ENCODE assay signal across 10 cellular contexts in genomic region chr11:79052539-79052938, GRCh38.
DNase-seq lines count a peak whose midpoint lies in the region; ATAC-seq, FAIRE-seq and TF ChIP-seq lines count a peak whose summit lies in the region.
"Had no signal": no experiment of that assay in that cellular context is flagged by ENCODE, and none has a peak within 500 bp of the region (broad histone marks: within the 10 kb centered on the region; RNA-seq: fewer than 3 reads in every experiment).

No MANE protein-coding gene starts in this region.

- H2BK5ac ChIP-seq in IMR-90 (ENCODE audit: low read depth, low read length, poor library complexity, severe bottlenecking): no peak overlapping the region

- H4K20me1 ChIP-seq in IMR-90 (ENCODE audit: insufficient read depth, low read length): no peaks in the 10 kb centered on the region
- no peaks in the 10 kb centered on the region for H4K20me1 ChIP-seq in K562 (replicated peaks; ENCODE audit: control insufficient read depth, insufficient read depth, low read length)

- H3K14ac ChIP-seq in IMR-90 (replicated peaks; ENCODE audit: low read depth, low read length): no peak overlapping the region

- no peak overlapping the region for H3K56ac ChIP-seq in IMR-90 (ENCODE audit: extremely low read depth, insufficient read depth, low read length)

- H3K27me3 Mint-ChIP-seq in nephron progenitor cell (ENCODE audit: low read depth, poor library complexity): no peaks in the 10 kb centered on the region

- no peaks in the 10 kb centered on the region for H3K27me3 ChIP-seq in IMR-90 (ENCODE audit: control insufficient read depth, insufficient read depth, low read length)
- peaks cover 0 to 3% of the 10 kb centered on the region in 2 experiments; a peak in 1 of 5 replicates for H3K27me3 ChIP-seq in K562 (ENCODE audit: control insufficient read depth in 2 of 2, insufficient read depth in 2 of 2, low read length in 2 of 2)
- H3K27me3 ChIP-seq: body of pancreas had no signal

- H3K9ac ChIP-seq in IMR-90 (ENCODE audit: low read depth, low read length) (no peak overlapping the region), K562 (ENCODE audit: insufficient read depth in 1 of 2, low read depth in 2 of 2, low read length in 2 of 2) (no peak overlapping the region)

- DNase-seq in DMS153 treated with DMSO at 0.1 percent for 48 hours (lab: John Stamatoyannopoulos, UW; ENCODE audit: unreplicated experiment) (peak; percentile 18), IMR-90 (no peak), K562 (ENCODE audit: extremely low read depth in 1 of 4, low spot score in 3 of 4) (peak; percentile 8 to 35 (median 23)), nephron progenitor cell (no peak), NCI-H2081 treated with DMSO at 0.1 percent for 48 hours (lab: John Stamatoyannopoulos, UW) (no peak), NOMO-1 (lab: John Stamatoyannopoulos, UW; ENCODE audit: unreplicated experiment in 2 of 2) (no peak)
- no peak for DNase-seq in activated CD4-positive, alpha-beta T cell treated with anti-CD3 and anti-CD28 coated beads for 4 hours
- DNase-seq: heart left ventricle, KG1 had no signal

- H3K9me1 ChIP-seq in IMR-90 (ENCODE audit: insufficient read depth, low read length): 0 out of 2 replicates have a peak, but pooled peaks cover 6% of the 10 kb centered on the region
- H3K9me1 ChIP-seq in K562 (ENCODE audit: control insufficient read depth, insufficient read depth, low read length): no peaks in the 10 kb centered on the region

- CTCF ChIA-PET in IMR-90 (lab: Yijun Ruan, JAX): interaction anchor here (1.6 kb wide), 1 partner anchor 407 kb away, joined by 8 read pairs; no protein-coding TSS in a partner anchor
- CTCF ChIA-PET in K562 (lab: Yijun Ruan, JAX; ENCODE audit: low intra/inter-chr PET ratio): no interaction called here

- H2BK20ac ChIP-seq in IMR-90 (ENCODE audit: low read depth, low read length): no peak overlapping the region

- H3K4me1 Mint-ChIP-seq in nephron progenitor cell: peaks cover 84% of the 10 kb centered on the region

- no peak overlapping the region for H4K91ac ChIP-seq in IMR-90 (ENCODE audit: insufficient read depth, low read depth, low read length)

- intact Hi-C loops in IMR-90 (cut with micrococcal nuclease): loop anchor here (10.0 kb wide), 1 partner anchor 258 kb away; no protein-coding TSS in a partner anchor
- intact Hi-C loops in K562 (cut with micrococcal nuclease): no loop called here

- H4K5ac ChIP-seq in IMR-90 (ENCODE audit: low read depth, low read length): peak overlapping the region; percentile 74; the same call in 1 of the 2 replicates

- peak overlapping the region; percentile 57; the same call in 1 of the 2 replicates for H2AK5ac ChIP-seq in IMR-90 (ENCODE audit: low read depth, low read length)

- no peak for TF ChIP-seq EP300 in K562 (IDR thresholded peaks at IDR 0.05; ENCODE audit: low read length)

- peak overlapping the region; percentile 94; the same call in 1 of the 2 replicates for H3K18ac ChIP-seq in IMR-90 (ENCODE audit: low read depth, low read length)

- H3K4me1 ChIP-seq in IMR-90 (ENCODE audit: control insufficient read depth, insufficient read depth, low read length) (peaks cover 24% of the 10 kb centered on the region), K562 (replicated peaks in 1 of 2; ENCODE audit: control insufficient read depth in 2 of 2, insufficient read depth in 2 of 2, low read length in 2 of 2) (no peaks in the 10 kb centered on the region)
- H3K4me1 ChIP-seq: body of pancreas had no signal

- BruUV-seq in IMR-90 (replicated peaks; lab: Mats Ljungman, UMichigan) (no TSS peak), K562 (replicated peaks; lab: Mats Ljungman, UMichigan) (no TSS peak)

- no peak overlapping the region; the same call in 1 of the 2 replicates for H3K4ac ChIP-seq in IMR-90 (ENCODE audit: low read depth, low read length)

- TF ChIP-seq RAD21 in IMR-90 (IDR thresholded peaks at IDR 0.05; ENCODE audit: low read length) (0 out of 2 replicates have a peak, but pooled peaks have one; percentile 14), K562 (CRISPR knock-in tag; conservative IDR thresholded peaks at IDR 0.05 in 1 of 2, IDR thresholded peaks at IDR 0.05 in 1 of 2) (0 out of 4 replicates have a peak, but pooled peaks of 1 of the 2 experiments have one; percentile 22)

- dilution Hi-C loops in IMR-90 (cut with HindIII; ENCODE audit: low sequenced_read_pairs, unreplicated experiment): no loop called here

- TF ChIP-seq CTCF in IMR-90 (conservative IDR thresholded peaks at IDR 0.05; ENCODE audit: low read depth, low read length): peak; percentile 17; the same call in 1 of the 2 replicates
- 0 out of 6 replicates have a peak, but pooled peaks of 2 of the 3 experiments have one; percentile 12 to 27 for TF ChIP-seq CTCF in K562 (IDR thresholded peaks at IDR 0.05 in 2 of 3, conservative IDR thresholded peaks at IDR 0.05 in 1 of 3; ENCODE audit: insufficient read depth in 2 of 3, low read depth in 1 of 3, low read length in 3 of 3)
- TF ChIP-seq CTCF in nephron progenitor cell (IDR thresholded peaks at IDR 0.05): peak; percentile 14

- POLR2A ChIA-PET in IMR-90 (lab: Charles Lee; ENCODE audit: unreplicated experiment) (no interaction called here), K562 (lab: Yijun Ruan, JAX) (interaction anchor here (0.7 kb wide), 1 partner anchor 170 kb away, joined by 3 read pairs; no protein-coding TSS in a partner anchor)

- no peak for FAIRE-seq in K562 (lab: Jason Lieb, UNC)

- no peaks in the 10 kb centered on the region for H3K9me3 Mint-ChIP-seq in nephron progenitor cell

- H3K79me2 ChIP-seq in K562 (ENCODE audit: control insufficient read depth, insufficient read depth, low read length): no peaks in the 10 kb centered on the region

- TF ChIP-seq POLR2A in IMR-90 (IDR thresholded peaks at IDR 0.05; ENCODE audit: low read depth, low read length) (no peak), K562 (conservative IDR thresholded peaks at IDR 0.05) (no peak)

- no peak overlapping the region for H3K4me3 ChIP-seq in IMR-90 (ENCODE audit: insufficient read depth, low read depth, low read length)
- no peak overlapping the region for H3K4me3 ChIP-seq in K562
- H3K4me3 ChIP-seq: body of pancreas, heart left ventricle had no signal

- H2BK15ac ChIP-seq in IMR-90 (ENCODE audit: low read depth, low read length): no peak overlapping the region

- no peak overlapping the region for H2AK9ac ChIP-seq in IMR-90 (replicated peaks; ENCODE audit: low read depth, low read length, poor library complexity)

- H3K27ac Mint-ChIP-seq in nephron progenitor cell: peak overlapping the region; percentile 43

- H3K36me3 ChIP-seq in IMR-90 (ENCODE audit: control insufficient read depth, insufficient read depth, low read length): no peaks in the 10 kb centered on the region
- H3K36me3 ChIP-seq in K562 (ENCODE audit: control insufficient read depth, insufficient read depth, low read length): no peaks in the 10 kb centered on the region
- H3K36me3 ChIP-seq: heart left ventricle had no signal

- peak overlapping the region; percentile 76; the same call in 1 of the 2 replicates for H2BK120ac ChIP-seq in IMR-90 (ENCODE audit: low read depth, low read length)

- H3K4me3 Mint-ChIP-seq in nephron progenitor cell: no peak overlapping the region

- no peaks in the 10 kb centered on the region; a peak in 1 of 4 replicates for H3K79me1 ChIP-seq in IMR-90 (ENCODE audit: low read depth in 1 of 2, low read length in 2 of 2)

- no peak overlapping the region; the same call in 1 of the 2 replicates for H3K23ac ChIP-seq in IMR-90 (ENCODE audit: low read depth, low read length)

- peak overlapping the region in 1 of 2 experiments; percentile 48; a peak in 1 of 4 replicates for H4K8ac ChIP-seq in IMR-90 (ENCODE audit: low read depth in 2 of 2, low read length in 2 of 2)

- H3K4me2 ChIP-seq in IMR-90 (ENCODE audit: low read depth, low read length): no peak overlapping the region
- no peak overlapping the region for H3K4me2 ChIP-seq in K562 (ENCODE audit: insufficient read depth, low read length)

- H2AFZ ChIP-seq in IMR-90 (replicated peaks; ENCODE audit: low read length, poor library complexity) (no peak overlapping the region), K562 (ENCODE audit: low read depth, low read length) (no peak overlapping the region)

- H3K36me3 Mint-ChIP-seq in nephron progenitor cell (ENCODE audit: low read depth): peaks cover 12% of the 10 kb centered on the region

- in situ Hi-C loops in IMR-90 (cut with MboI; ENCODE audit: low sequenced_read_pairs) (loop anchor here (10.0 kb wide), 1 partner anchor 248 kb away; no protein-coding TSS in a partner anchor), K562 (cut with MboI) (no loop called here)

- H3K27ac ChIP-seq in IMR-90 (ENCODE audit: insufficient read depth, low read length): peak overlapping the region; percentile 55; the same call in 1 of the 2 replicates
- no peak overlapping the region for H3K27ac ChIP-seq in K562 (ENCODE audit: extremely low read depth, low read depth, low read length)
- H3K27ac ChIP-seq: body of pancreas, heart left ventricle had no signal

- peak; percentile 8; the same call in 1 of the 2 replicates for ATAC-seq in IMR-90 (ENCODE audit: low read depth)
- ATAC-seq in K562: peak; percentile 76
- ATAC-seq: body of pancreas had no signal

- no peaks in the 10 kb centered on the region for H3K9me3 ChIP-seq in IMR-90 (ENCODE audit: control insufficient read depth, insufficient read depth, low read length)
- no peaks in the 10 kb centered on the region for H3K9me3 ChIP-seq in K562 (replicated peaks; ENCODE audit: control insufficient read depth, insufficient read depth, low read depth, low read length)
- H3K9me3 ChIP-seq: body of pancreas, heart left ventricle had no signal

- 80% methylated on average over 1 of the region's 3 CpGs; no CpG with 5 or more reads in 1 of the 2 experiments for WGBS in IMR-90 (ENCODE audit: extremely low coverage in 2 of 2, insufficient read length in 1 of 2), 2 experiments
- 9% methylated on average over 3 of the region's 3 CpGs for WGBS in K562 (ENCODE audit: insufficient coverage, low coverage, missing lambda C conversion rate)

TF ChIP-seq in IMR-90, 13 proteins besides CTCF, POLR2A, EP300 and RAD21 (continues in another document):
- TF ChIP-seq RFX5 (IDR thresholded peaks at IDR 0.05; ENCODE audit: low read depth, low read length) (no peak), MAZ (IDR thresholded peaks at IDR 0.05; ENCODE audit: borderline replicate concordance, low read depth, low read length) (no peak), BHLHE40 (IDR thresholded peaks at IDR 0.05; ENCODE audit: low read depth, low read length) (no peak), MAFK (IDR thresholded peaks at IDR 0.05; ENCODE audit: low read depth, low read length) (no peak), NFE2L2 (IDR thresholded peaks at IDR 0.05; ENCODE audit: low read depth, low read length) (no peak)

TF ChIP-seq in K562, 482 proteins besides CTCF, POLR2A, EP300 and RAD21 (continues in another document):
- TF ChIP-seq ZNF224 (CRISPR knock-in tag; IDR thresholded peaks at IDR 0.05) (no peak), HDAC2 (IDR thresholded peaks at IDR 0.05) (no peak)

Comparison
In these comparisons a context has a peak if more than half of its experiments do, and no peak if none do; other contexts are left out.
1. DNase-seq: peak in DMS153 treated with DMSO at 0.1 percent for 48 hours (single experiment) and K562 (4 of 4); none in IMR-90 (single experiment), nephron progenitor cell (single experiment), NCI-H2081 treated with DMSO at 0.1 percent for 48 hours (single experiment), NOMO-1 (0 of 2) and activated CD4-positive, alpha-beta T cell treated with anti-CD3 and anti-CD28 coated beads for 4 hours (0 of 2).
2. Peak in every context shown above with its lines, with median percentiles within 50 percentile points of each other: CTCF ChIP-seq.